Comparison of ENCODE assay signal across 8 cellular contexts in the genomic region with DNA sequence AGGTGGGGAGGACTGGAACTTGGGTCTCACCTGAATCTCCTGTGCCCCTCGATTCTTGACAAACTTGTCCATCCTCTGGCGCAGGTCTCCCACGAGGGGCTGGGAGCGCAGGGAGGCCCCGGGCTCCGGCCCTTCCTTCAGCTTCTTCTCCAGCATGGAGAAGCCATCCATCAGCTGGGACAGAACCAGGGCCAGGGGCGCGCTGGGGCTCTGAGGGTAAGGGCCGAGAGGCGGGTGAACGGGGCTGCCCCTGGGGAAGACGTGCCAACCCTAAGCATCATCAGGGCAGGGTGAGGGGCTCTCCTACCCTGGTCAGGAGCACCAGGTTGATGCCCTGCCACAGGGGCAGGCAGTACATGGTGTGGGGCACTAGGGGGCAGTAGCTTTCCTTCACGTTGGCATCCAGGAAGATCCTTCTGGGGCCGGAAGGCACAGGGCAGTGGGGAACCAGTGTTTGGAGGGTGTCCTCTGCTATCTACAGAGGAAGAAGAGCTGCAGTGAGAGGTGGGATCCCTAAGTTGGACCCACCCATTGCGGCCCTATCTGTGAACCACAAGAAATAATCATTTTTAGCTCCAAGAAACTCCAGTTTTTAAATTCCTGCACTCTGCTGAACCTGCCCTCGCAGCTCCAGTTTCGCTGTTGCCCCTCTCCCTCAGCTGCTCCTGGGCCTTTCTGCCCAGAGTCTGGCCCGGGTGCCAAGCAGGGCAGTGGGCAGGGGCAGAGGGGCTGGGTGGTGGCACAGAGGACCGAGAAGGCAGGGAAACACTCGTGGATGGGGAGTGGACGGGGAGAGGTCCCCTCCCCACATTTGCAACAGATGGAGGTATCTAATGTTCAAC. TPM values are rescaled to one million over a fixed set of nuclear protein-coding genes. Genes with fewer than 3 reads are reported as not detected.
A peak's percentile ranks its signal among the peaks of the same experiment; 100 is the strongest.
DNase-seq lines count a peak whose midpoint lies in the region; ATAC-seq and TF ChIP-seq lines count a peak whose summit lies in the region.

No MANE protein-coding gene starts in this region.

- no peak overlapping the region for H3K27ac ChIP-seq in adrenal gland

- intact Hi-C loops in adrenal gland (cut with DNase I), result no loop called here

- DNase-seq in A172 (ENCODE audit: low spot score), result peak; percentile 45
- DNase-seq in RPMI7951 (ENCODE audit: low read depth), result peak; percentile 19
- DNase-seq in adrenal gland, result peak in 5 of 7 donors; percentile 38 to 67 (median 55)
- DNase-seq in iPS-NIHi7 (ENCODE audit: extremely low spot score), result peak; percentile 86
- DNase-seq in stimulated activated CD8-positive, alpha-beta memory T cell treated with anti-CD3 and anti-CD28 coated beads, Interleukin-4, amount 100 ng/mL, for 24 hours (ENCODE audit: low read depth), result peak; percentile 26
- no peak for DNase-seq in KG1 (lab: John Stamatoyannopoulos, UW)

- peak; percentile 73 for ATAC-seq in HG02981 (IDR thresholded peaks at IDR 0.05; ENCODE audit: unreplicated experiment)

- peaks cover 0 to 54% of the 10 kb centered on the region in 2 donors for H3K36me3 ChIP-seq in adrenal gland (replicated peaks in 1 of 2)

- no peaks in the 10 kb centered on the region for H3K4me1 ChIP-seq in adrenal gland (replicated peaks in 1 of 2)

- H3K4me3 ChIP-seq in adrenal gland, result no peak overlapping the region

- 86 to 90% (median 88%) methylated on average over 10 to 21 of the region's 21 CpGs for WGBS in adrenal gland, 4 donors

- no peaks in the 10 kb centered on the region for H3K9me3 ChIP-seq in adrenal gland (replicated peaks in 1 of 3)

- TF ChIP-seq POLR2A in adrenal gland (IDR thresholded peaks at IDR 0.05), result no peak

- TF ChIP-seq CTCF in GM12874 (IDR thresholded peaks at IDR 0.05; ENCODE audit: insufficient read depth, low read depth, low read length) (peak; percentile 87), adrenal gland (IDR thresholded peaks at IDR 0.05) (peak; percentile 37 to 64 (median 53))

- no peaks in the 10 kb centered on the region for H3K27me3 ChIP-seq in adrenal gland

RNA-seq across cellular contexts. Expression of gene PYROXD2, which starts 10.8 kb away (rescaled TPM):
- 8.3 and 10.9 TPM in 2 replicates for total RNA-seq in A172 (2014; rRNA removed; shearing (Covaris generic))
- 1.3 and 2.0 TPM in 2 replicates for total RNA-seq in RPMI7951 (2014; rRNA removed; shearing (Covaris generic))
- total RNA-seq in adrenal gland, result 10 to 100 TPM; 10.8 to 42.9 (median 28.3) TPM
- polyA plus RNA-seq in adrenal gland, result 10 to 100 TPM in 2 of 3 donors, 1 to 10 TPM in 1; 4.6 to 70.6 (median 43.3) TPM

RNA-seq across cellular contexts. Expression of gene HPS1, which starts 21.0 kb away (rescaled TPM):
- 32.0 and 40.0 TPM in 2 replicates for total RNA-seq in A172 (2014; rRNA removed; shearing (Covaris generic))
- 11.5 and 12.3 TPM in 2 replicates for total RNA-seq in RPMI7951 (2014; rRNA removed; shearing (Covaris generic))
- total RNA-seq in adrenal gland, result 10 to 100 TPM; 48.1 to 95.6 (median 76.9) TPM
- polyA plus RNA-seq in adrenal gland, result 10 to 100 TPM; 28.6 to 78.3 (median 50.8) TPM
